In the genomic region with DNA sequence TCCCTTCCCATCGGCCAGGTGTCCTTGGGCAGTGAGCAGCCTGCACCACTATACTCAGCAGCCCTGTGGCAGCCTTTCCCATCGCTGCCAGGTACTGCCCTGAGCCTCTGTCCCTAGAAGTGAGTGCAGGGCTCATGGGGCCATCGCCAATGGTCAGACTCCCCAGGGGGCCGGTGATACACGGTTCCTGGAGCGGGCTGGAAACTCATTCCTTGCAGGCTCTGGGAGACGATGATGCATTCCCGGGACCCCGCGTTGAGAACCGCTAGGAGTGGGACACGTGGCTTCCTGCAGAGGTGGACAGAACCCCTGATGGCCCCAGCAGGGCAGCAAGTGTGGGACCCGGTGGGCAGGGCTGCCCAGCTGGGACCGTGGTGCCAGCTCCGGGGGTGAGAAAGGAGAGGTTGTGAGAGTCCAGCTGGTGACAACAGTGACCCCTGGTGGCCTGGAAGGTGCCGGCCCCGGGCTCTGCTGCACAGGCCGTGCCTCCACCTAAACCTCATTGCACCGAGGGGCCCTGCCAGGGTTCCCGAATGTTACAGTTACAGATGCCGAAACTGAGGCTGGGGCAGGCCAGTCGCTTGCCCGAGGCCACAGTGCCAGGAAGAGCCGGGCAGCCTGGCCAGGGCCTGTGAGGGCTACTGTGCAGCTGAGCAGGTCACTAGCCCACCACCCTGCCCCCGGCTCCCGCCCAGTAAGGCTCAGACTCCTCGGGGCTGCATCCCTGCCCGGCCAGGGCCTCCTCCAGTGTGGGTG, we compare ENCODE assay signal across 8 cellular contexts. TPM values are rescaled to one million over a fixed set of nuclear protein-coding genes. Genes with fewer than 3 reads are reported as not detected.
DNase-seq lines count a peak whose midpoint lies in the region; ATAC-seq, FAIRE-seq and TF ChIP-seq lines count a peak whose summit lies in the region.

No MANE protein-coding gene starts in this region.

- TF ChIP-seq RAD21 in HepG2 (CRISPR knock-in tag; IDR thresholded peaks at IDR 0.05), result peak; percentile 91

- H2AFZ ChIP-seq in HepG2 (ENCODE audit: low read length), result no peak overlapping the region

- peaks cover 12% of the 10 kb centered on the region; the same call in 1 of the 2 replicates for H4K20me1 ChIP-seq in HepG2 (ENCODE audit: insufficient read depth, low read length)

- peak; percentile 53 to 68 for ATAC-seq in CD4-positive, CD25-positive, alpha-beta regulatory T cell (ENCODE audit: low read depth in 2 of 2)
- ATAC-seq in GM19455 (IDR thresholded peaks at IDR 0.05; ENCODE audit: unreplicated experiment) (peak; percentile 56), HepG2 (peak; percentile 76), HG03045 (IDR thresholded peaks at IDR 0.05; ENCODE audit: unreplicated experiment) (no peak)

- no peak for FAIRE-seq in HepG2 (lab: Jason Lieb, UNC)

- CTCF ChIA-PET in HepG2 (lab: Yijun Ruan, JAX; ENCODE audit: low intra/inter-chr PET ratio, low total read pairs), result interaction anchor here (1.6 to 3.3 kb wide), 3 partner anchors 45 to 108 kb away, joined by 7 to 31 read pairs (median 12); no protein-coding TSS in a partner anchor

- H3K9ac ChIP-seq in HepG2 (ENCODE audit: insufficient read depth, low read depth, low read length), result no peak overlapping the region

- TF ChIP-seq EP300 in HepG2 (IDR thresholded peaks at IDR 0.05; ENCODE audit: low read depth in 2 of 2, low read length in 2 of 2), result no peak
- TF ChIP-seq EP300 in HepG2 (CRISPR knock-in tag; IDR thresholded peaks at IDR 0.05; ENCODE audit: borderline replicate concordance), result no peak

- no peak overlapping the region for H3K27ac ChIP-seq in CD4-positive, CD25-positive, alpha-beta regulatory T cell (ENCODE audit: insufficient read depth, low read length, poor library complexity, severe bottlenecking)
- H3K27ac ChIP-seq in HepG2 (ENCODE audit: extremely low read length, insufficient read depth, low read length), result no peak overlapping the region

- no peak overlapping the region for H3K4me2 ChIP-seq in HepG2 (ENCODE audit: low read depth, low read length)

- no peak for TF ChIP-seq POLR2A in HepG2 (IDR thresholded peaks at IDR 0.05; ENCODE audit: insufficient read depth in 1 of 2, low read depth in 2 of 2, low read length in 2 of 2)

- peaks cover 8% of the 10 kb centered on the region for H3K36me3 Mint-ChIP-seq in CD4-positive, CD25-positive, alpha-beta regulatory T cell

- peak; percentile 53 to 71 (median 64) for DNase-seq in CD4-positive, CD25-positive, alpha-beta regulatory T cell
- DNase-seq in NCI-H2107 (lab: John Stamatoyannopoulos, UW) (peak; percentile 45), cerebellum (ENCODE audit: low spot score) (peak; percentile 82), HepG2 (ENCODE audit: low spot score) (peak; percentile 32)
- DNase-seq in activated CD4-positive, alpha-beta T cell treated with anti-CD3 and anti-CD28 coated beads for 48 hours, result peak; percentile 81
- DNase-seq in stimulated activated CD8-positive, alpha-beta memory T cell treated with anti-CD3 and anti-CD28 coated beads, Interleukin-12 subunit alpha, Interleukin-12 subunit beta, amount 100 ng/mL, for 1 hour (ENCODE audit: low read depth), result peak; percentile 57

- no peaks in the 10 kb centered on the region for H3K27me3 ChIP-seq in CD4-positive, CD25-positive, alpha-beta regulatory T cell (ENCODE audit: control insufficient read depth, insufficient read depth, low read length)
- no peaks in the 10 kb centered on the region for H3K27me3 ChIP-seq in HepG2 (ENCODE audit: control insufficient read depth in 1 of 2, insufficient read depth in 2 of 2, low read length in 2 of 2)

- H3K27ac Mint-ChIP-seq in CD4-positive, CD25-positive, alpha-beta regulatory T cell, result no peak overlapping the region

- POLR2A ChIA-PET in HepG2 (lab: Yijun Ruan, JAX), result no interaction called here

- in situ Hi-C loops in HepG2 (cut with HindIII; ENCODE audit: extremely low pct_ligation_motif_present, low pct_unique_long_range_greater_than_20kb), result loop anchor here (5.0 kb wide), 1 partner anchor 106 kb away; no protein-coding TSS in a partner anchor

- peak overlapping the region in 1 of 4 donors; percentile 24 for H3K4me3 Mint-ChIP-seq in CD4-positive, CD25-positive, alpha-beta regulatory T cell

- 37% methylated on average over 13 of the region's 28 CpGs for WGBS in HepG2 (ENCODE audit: low lambda C conversion rate)

- H3K27me3 Mint-ChIP-seq in CD4-positive, CD25-positive, alpha-beta regulatory T cell, result no peaks in the 10 kb centered on the region

- peaks cover 0 to 33% (median 5%) of the 10 kb centered on the region in 4 donors for H3K4me1 Mint-ChIP-seq in CD4-positive, CD25-positive, alpha-beta regulatory T cell

- no peak overlapping the region for H3K4me3 ChIP-seq in CD4-positive, CD25-positive, alpha-beta regulatory T cell (ENCODE audit: low read depth, low read length)
- no peak overlapping the region for H3K4me3 ChIP-seq in HepG2 (replicated peaks in 1 of 3; ENCODE audit: insufficient read depth in 1 of 3, low read depth in 2 of 3, low read length in 3 of 3)

- no peaks in the 10 kb centered on the region for H3K79me2 ChIP-seq in HepG2 (ENCODE audit: insufficient read depth, low read length)

- BruUV-seq in HepG2 (replicated peaks; lab: Mats Ljungman, UMichigan), result no TSS peak

- peaks cover 0 to 6% of the 10 kb centered on the region in 2 experiments for H3K9me3 ChIP-seq in CD4-positive, CD25-positive, alpha-beta regulatory T cell (ENCODE audit: control insufficient read depth in 2 of 2, low read length in 2 of 2)
- H3K9me3 ChIP-seq in HepG2 (ENCODE audit: low read length), result peaks cover 7% of the 10 kb centered on the region

- peaks cover 0 to 2% (median 0%) of the 10 kb centered on the region in 7 donors for H3K9me3 Mint-ChIP-seq in CD4-positive, CD25-positive, alpha-beta regulatory T cell

- H3K4me1 ChIP-seq in CD4-positive, CD25-positive, alpha-beta regulatory T cell (ENCODE audit: control insufficient read depth, insufficient read depth, low read length, poor library complexity, severe bottlenecking), result peaks cover 9% of the 10 kb centered on the region
- H3K4me1 ChIP-seq in HepG2 (ENCODE audit: insufficient read depth, low read length), result no peaks in the 10 kb centered on the region; the same call in 1 of the 2 replicates

- intact Hi-C loops in HepG2 (cut with micrococcal nuclease; ENCODE audit: unreplicated experiment), result loop anchor here (1.0 to 5.0 kb wide), 2 partner anchors 63 to 106 kb away; no protein-coding TSS in a partner anchor

- peak; percentile 90 for TF ChIP-seq CTCF in HepG2 (CRISPR knock-in tag; IDR thresholded peaks at IDR 0.05)

- peaks cover 6% of the 10 kb centered on the region for H3K36me3 ChIP-seq in CD4-positive, CD25-positive, alpha-beta regulatory T cell (ENCODE audit: control insufficient read depth, insufficient read depth, low read length)
- no peaks in the 10 kb centered on the region; a peak in 2 of 5 replicates for H3K36me3 ChIP-seq in HepG2 (replicated peaks in 1 of 2; ENCODE audit: control insufficient read depth in 1 of 2, insufficient read depth in 2 of 2, low read length in 2 of 2)

TF ChIP-seq in HepG2, 621 proteins besides CTCF, POLR2A, EP300 and RAD21 (continues in another document):
- TF ChIP-seq SMAD3 (CRISPR knock-in tag; IDR thresholded peaks at IDR 0.05), result no peak
- TF ChIP-seq, protein P1, sequence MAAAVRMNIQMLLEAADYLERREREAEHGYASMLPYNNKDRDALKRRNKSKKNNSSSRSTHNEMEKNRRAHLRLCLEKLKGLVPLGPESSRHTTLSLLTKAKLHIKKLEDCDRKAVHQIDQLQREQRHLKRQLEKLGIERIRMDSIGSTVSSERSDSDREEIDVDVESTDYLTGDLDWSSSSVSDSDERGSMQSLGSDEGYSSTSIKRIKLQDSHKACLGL (CRISPR knock-in tag; IDR thresholded peaks at IDR 0.05), result 0 out of 2 replicates have a peak, but pooled peaks have one; percentile 33
- peak; percentile 22 for TF ChIP-seq AGO2 (optimal IDR thresholded peaks at IDR 0.05; ENCODE audit: low read depth, low read length)
- TF ChIP-seq ZFX (CRISPR knock-in tag; IDR thresholded peaks at IDR 0.05; ENCODE audit: low read depth), result peak; percentile 23; the same call in 1 of the 2 replicates
- TF ChIP-seq, protein P2, sequence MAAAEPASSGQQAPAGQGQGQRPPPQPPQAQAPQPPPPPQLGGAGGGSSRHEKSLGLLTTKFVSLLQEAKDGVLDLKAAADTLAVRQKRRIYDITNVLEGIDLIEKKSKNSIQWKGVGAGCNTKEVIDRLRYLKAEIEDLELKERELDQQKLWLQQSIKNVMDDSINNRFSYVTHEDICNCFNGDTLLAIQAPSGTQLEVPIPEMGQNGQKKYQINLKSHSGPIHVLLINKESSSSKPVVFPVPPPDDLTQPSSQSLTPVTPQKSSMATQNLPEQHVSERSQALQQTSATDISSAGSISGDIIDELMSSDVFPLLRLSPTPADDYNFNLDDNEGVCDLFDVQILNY (CRISPR knock-in tag; conservative IDR thresholded peaks at IDR 0.05), result no peak
- peak; percentile 27; the same call in 1 of the 2 replicates for TF ChIP-seq ZNF333 (CRISPR knock-in tag; IDR thresholded peaks at IDR 0.05; ENCODE audit: borderline replicate concordance)
- no peak for TF ChIP-seq CENPT (CRISPR knock-in tag; IDR thresholded peaks at IDR 0.05; ENCODE audit: low read depth)

RNA-seq across cellular contexts. Expression of a gene that starts 33.8 kb away (rescaled TPM):
- 94.6 TPM for total RNA-seq in CD4-positive, CD25-positive, alpha-beta regulatory T cell
- polyA plus RNA-seq in CD4-positive, CD25-positive, alpha-beta regulatory T cell, result under 1 TPM; 0.16 to 0.78 (median 0.31) TPM
- total RNA-seq in cerebellum (10.5 TPM), HepG2 (2016; rRNA removed; fragmentation: Illumina TruSeq; extraction: Trizol) (3.7 and 7.9 TPM in 2 replicates)
- 2.7 and 3.6 TPM in 2 replicates for total RNA-seq in HepG2 (2016; cell fraction: cytosol; rRNA removed; fragmentation: Illumina TruSeq; extraction: Trizol; ENCODE audit: low read depth)
- 5.4 and 6.9 TPM in 2 replicates for total RNA-seq in HepG2 (2016; cell fraction: insoluble cytoplasmic fraction; rRNA removed; fragmentation: Illumina TruSeq; extraction: Trizol)
- 7.0 and 9.3 TPM in 2 replicates for total RNA-seq in HepG2 (2016; cell fraction: membrane; rRNA removed; fragmentation: Illumina TruSeq; extraction: Trizol)
- 10.9 and 11.0 TPM in 2 replicates for total RNA-seq in HepG2 (2016; cell fraction: nucleus; rRNA removed; fragmentation: Illumina TruSeq; extraction: Trizol)
- 3.6 and 4.9 TPM in 2 replicates for polyA plus RNA-seq in HepG2 (2011; rRNA removed)
- 3.0 and 6.0 TPM in 2 replicates for polyA plus RNA-seq in HepG2 (2011; cell fraction: cytosol; rRNA removed)
- 50.9 and 76.3 TPM in 2 replicates for polyA plus RNA-seq in HepG2 (2011; cell fraction: nucleus; rRNA removed)
- 25.5 and 31.0 TPM in 2 replicates for polyA plus RNA-seq in HepG2 (2012)
- 5.9 and 6.4 TPM in 2 replicates for polyA plus RNA-seq in HepG2 (2016; cell fraction: cytosol; fragmentation: Illumina TruSeq; extraction: Trizol; ENCODE audit: low read depth)
- polyA plus RNA-seq in HepG2 (2016; cell fraction: insoluble cytoplasmic fraction; fragmentation: Illumina TruSeq; extraction: Trizol; ENCODE audit: low read depth), result 20.0 and 28.2 TPM in 2 replicates
- polyA plus RNA-seq in HepG2 (2016; cell fraction: membrane; fragmentation: Illumina TruSeq; extraction: Trizol; ENCODE audit: low read depth), result 20.5 and 23.8 TPM in 2 replicates
- 64.1 and 69.3 TPM in 2 replicates for polyA plus RNA-seq in HepG2 (2016; cell fraction: nucleus; fragmentation: Illumina TruSeq; extraction: Trizol; ENCODE audit: insufficient read depth, low read depth)
- 3.8 and 7.6 TPM in 2 replicates for polyA minus RNA-seq in HepG2 (2011; rRNA and poly(A)+ RNA removed; ENCODE audit: low replicate concordance)
- polyA minus RNA-seq in HepG2 (2011; cell fraction: cytosol; rRNA and poly(A)+ RNA removed), result 17.3 and 28.7 TPM in 2 replicates
- polyA minus RNA-seq in HepG2 (2011; cell fraction: nucleus; rRNA and poly(A)+ RNA removed), result 8.5 and 11.2 TPM in 2 replicates

Comparison
In these comparisons a context has a peak if more than half of its experiments do, and no peak if none do; other contexts are left out.
1. DNase-seq: peak in every context shown above with its lines; median percentile 82 in cerebellum; 81 in activated CD4-positive, alpha-beta T cell treated with anti-CD3 and anti-CD28 coated beads for 48 hours; 64 in CD4-positive, CD25-positive, alpha-beta regulatory T cell; 57 in stimulated activated CD8-positive, alpha-beta memory T cell treated with anti-CD3 and anti-CD28 coated beads, Interleukin-12 subunit alpha, Interleukin-12 subunit beta, amount 100 ng/mL, for 1 hour; 45 in NCI-H2107; 32 in HepG2.